In genomic region chr1:225654277-225654597, GRCh38 we compare ENCODE assay signal across 8 cellular contexts. TPM values are rescaled to one million over a fixed set of nuclear protein-coding genes. Genes with fewer than 3 reads are reported as not detected.
DNase-seq lines count a peak whose midpoint lies in the region; ATAC-seq and TF ChIP-seq lines count a peak whose summit lies in the region.

No MANE protein-coding gene starts in this region.

- H3K36me3 Mint-ChIP-seq in stimulated activated memory B cell treated with anti-CD40 and anti-IgM and Interleukin-4, amounts not matched to agents 10 μg/mL and 1 μg/mL and 100 μg/mL, for 72 hours, result no peaks in the 10 kb centered on the region

- H3K27ac ChIP-seq in SK-N-MC, result peak overlapping the region; percentile 53; the same call in 1 of the 2 replicates

- H3K4me1 ChIP-seq in skeletal muscle satellite cell (ENCODE audit: control insufficient read depth, insufficient read depth, low read length), result peaks cover 51% of the 10 kb centered on the region

- TF ChIP-seq CTCF in foreskin fibroblast (IDR thresholded peaks at IDR 0.05; ENCODE audit: low read depth, low read length), result no peak

- peaks cover 22% of the 10 kb centered on the region for H3K27me3 Mint-ChIP-seq in stimulated activated memory B cell treated with anti-CD40 and anti-IgM and Interleukin-4, amounts not matched to agents 10 μg/mL and 1 μg/mL and 100 μg/mL, for 72 hours

- H3K27me3 ChIP-seq in H7 (ENCODE audit: control insufficient read depth, insufficient read depth, low read length) (no peaks in the 10 kb centered on the region), skeletal muscle satellite cell (ENCODE audit: control insufficient read depth, insufficient read depth, low read length) (no peaks in the 10 kb centered on the region)

- no peak for ATAC-seq in HG03135 (IDR thresholded peaks at IDR 0.05; ENCODE audit: unreplicated experiment)
- ATAC-seq in stimulated activated memory B cell treated with anti-CD40 and anti-IgM and Interleukin-4, amounts not matched to agents 10 μg/mL and 1 μg/mL and 100 μg/mL, for 72 hours, result no peak

- H3K9me3 ChIP-seq in SK-N-MC (ENCODE audit: low read depth, low read length) (no peaks in the 10 kb centered on the region), skeletal muscle satellite cell (replicated peaks; ENCODE audit: low read length) (no peaks in the 10 kb centered on the region)

- H3K9ac ChIP-seq in SK-N-MC (ENCODE audit: insufficient read length) (peak overlapping the region; percentile 75), skeletal muscle satellite cell (ENCODE audit: low read depth, low read length) (peak overlapping the region; percentile 90)

- no peak overlapping the region for H3K27ac Mint-ChIP-seq in stimulated activated memory B cell treated with anti-CD40 and anti-IgM and Interleukin-4, amounts not matched to agents 10 μg/mL and 1 μg/mL and 100 μg/mL, for 72 hours

- DNase-seq in H7, result no peak
- no peak for DNase-seq in SK-N-MC (ENCODE audit: low read depth, low spot score)
- no peak for DNase-seq in foreskin fibroblast
- DNase-seq in NCI-H1092 treated with DMSO at 0.1 percent for 48 hours (lab: John Stamatoyannopoulos, UW), result no peak
- DNase-seq in NCI-H2029 treated with DMSO at 0.1 percent for 48 hours (lab: John Stamatoyannopoulos, UW), result no peak

- H3K36me3 ChIP-seq in H7 (replicated peaks; ENCODE audit: control insufficient read depth, insufficient read depth, low read length), result no peaks in the 10 kb centered on the region
- H3K36me3 ChIP-seq in SK-N-MC (ENCODE audit: insufficient read depth, low read length), result no peaks in the 10 kb centered on the region
- peaks cover 5% of the 10 kb centered on the region for H3K36me3 ChIP-seq in skeletal muscle satellite cell (ENCODE audit: insufficient read depth, low read length)

- no peak overlapping the region for H3K4me3 Mint-ChIP-seq in stimulated activated memory B cell treated with anti-CD40 and anti-IgM and Interleukin-4, amounts not matched to agents 10 μg/mL and 1 μg/mL and 100 μg/mL, for 72 hours

- H3K4me3 ChIP-seq in H7 (ENCODE audit: insufficient read depth, low read depth, low read length) (peak overlapping the region; percentile 89), SK-N-MC (peak overlapping the region; percentile 98), foreskin fibroblast (ENCODE audit: low read depth in 1 of 2, low read length in 2 of 2) (peak overlapping the region; percentile 69 to 93), skeletal muscle satellite cell (ENCODE audit: low read length) (peak overlapping the region; percentile 86)

- peaks cover 31% of the 10 kb centered on the region for H3K4me1 Mint-ChIP-seq in stimulated activated memory B cell treated with anti-CD40 and anti-IgM and Interleukin-4, amounts not matched to agents 10 μg/mL and 1 μg/mL and 100 μg/mL, for 72 hours

- H3K4me2 ChIP-seq in skeletal muscle satellite cell (ENCODE audit: low read length), result peak overlapping the region; percentile 81

- no peaks in the 10 kb centered on the region for H3K9me3 Mint-ChIP-seq in stimulated activated memory B cell treated with anti-CD40 and anti-IgM and Interleukin-4, amounts not matched to agents 10 μg/mL and 1 μg/mL and 100 μg/mL, for 72 hours

RNA-seq across cellular contexts. Expression of gene ENAH, which starts 1.3 kb away (rescaled TPM):
- 160 and 234 TPM in 2 replicates for total RNA-seq in H7 (2014; rRNA removed; shearing (Covaris generic))
- total RNA-seq in skeletal muscle satellite cell (2012; rRNA removed), result 68.6 and 129 TPM in 2 replicates
